In genomic region chr11:40316171-40316570, GRCh38 we compare ENCODE assay signal across 6 cellular contexts.
"Had no signal": no experiment of that assay in that cellular context is flagged by ENCODE, and none has a peak within 500 bp of the region (broad histone marks: within the 10 kb centered on the region; RNA-seq: fewer than 3 reads in every experiment).

No MANE protein-coding gene starts in this region.

- FAIRE-seq: H1, H54, HepG2 had no signal

- DNase-seq: H9, HCEC 1CT had no signal

- ATAC-seq: GM23338, HepG2 had no signal

- H3K4me3 ChIP-seq: GM23338 had no signal
